13 cellular contexts compared by ENCODE assay signal in the genomic region with DNA sequence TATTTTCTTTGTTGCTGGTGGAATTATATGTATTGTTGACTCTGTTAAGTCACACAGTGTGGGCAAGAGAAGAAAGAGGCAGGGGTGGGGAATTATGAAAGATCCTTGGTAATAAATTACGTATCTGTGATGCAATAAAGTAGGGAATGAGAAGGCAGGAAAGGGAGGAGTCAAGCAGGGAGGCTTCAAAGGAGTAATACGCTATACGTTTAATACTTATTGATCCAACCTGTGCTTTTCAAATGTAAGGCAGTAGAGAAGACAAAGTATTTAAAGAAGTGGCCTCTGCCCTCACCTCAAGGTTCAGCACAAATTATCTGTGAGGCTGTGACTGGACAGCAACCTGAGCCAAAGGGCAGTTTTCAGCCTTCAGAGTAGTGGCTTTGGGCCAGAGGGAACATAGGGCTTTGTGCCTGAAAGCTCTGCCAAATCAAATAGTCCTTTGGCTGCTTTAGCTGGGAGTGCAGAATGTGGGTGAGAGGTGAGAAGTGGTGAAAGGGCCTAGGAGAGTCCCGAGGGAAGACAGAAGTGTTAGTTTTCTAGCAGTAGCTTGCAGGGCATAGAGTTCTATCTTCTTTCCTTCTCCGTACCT. TPM values are rescaled to one million over a fixed set of nuclear protein-coding genes. Genes with fewer than 3 reads are reported as not detected.
A peak's percentile ranks its signal among the peaks of the same experiment; 100 is the strongest.
DNase-seq lines count a peak whose midpoint lies in the region; ATAC-seq, FAIRE-seq and TF ChIP-seq lines count a peak whose summit lies in the region.
"Had no signal": no experiment of that assay in that cellular context is flagged by ENCODE, and none has a peak within 500 bp of the region (broad histone marks: within the 10 kb centered on the region; RNA-seq: fewer than 3 reads in every experiment).

No MANE protein-coding gene starts in this region.

- peak overlapping the region; percentile 64 for H3K27ac ChIP-seq in muscle layer of duodenum (ENCODE audit: low read length)
- H3K27ac ChIP-seq in CD8-positive, alpha-beta T cell (ENCODE audit: low read depth, low read length): no peak overlapping the region
- H3K27ac ChIP-seq in A673 (ENCODE audit: low read depth, low read length, poor library complexity, severe bottlenecking): no peak overlapping the region

- H3K9me3 Mint-ChIP-seq in CD8-positive, alpha-beta T cell: no peaks in the 10 kb centered on the region
- no peaks in the 10 kb centered on the region for H3K9me3 Mint-ChIP-seq in activated T-cell treated with anti-CD3 and anti-CD28 coated beads, Interleukin-2, amount 50 U/mL, for 4 hours
- H3K9me3 Mint-ChIP-seq: activated naive CD8-positive, alpha-beta T cell treated with anti-CD3 and anti-CD28 coated beads for 36 hours; CD4-positive, alpha-beta memory T cell had no signal

- H3K4me3 Mint-ChIP-seq in CD8-positive, alpha-beta T cell: no peak overlapping the region
- no peak overlapping the region for H3K4me3 Mint-ChIP-seq in activated T-cell treated with anti-CD3 and anti-CD28 coated beads, Interleukin-2, amount 50 U/mL, for 4 hours
- H3K4me3 Mint-ChIP-seq: activated naive CD8-positive, alpha-beta T cell treated with anti-CD3 and anti-CD28 coated beads for 36 hours; CD4-positive, alpha-beta memory T cell had no signal

- no peaks in the 10 kb centered on the region for H3K27me3 Mint-ChIP-seq in CD8-positive, alpha-beta T cell (ENCODE audit: low read depth)
- H3K27me3 Mint-ChIP-seq in activated T-cell treated with anti-CD3 and anti-CD28 coated beads, Interleukin-2, amount 50 U/mL, for 4 hours (ENCODE audit: low read depth): peaks cover 4% of the 10 kb centered on the region
- H3K27me3 Mint-ChIP-seq: activated naive CD8-positive, alpha-beta T cell treated with anti-CD3 and anti-CD28 coated beads for 36 hours; CD4-positive, alpha-beta memory T cell had no signal

- no peak overlapping the region for H3K27ac Mint-ChIP-seq in CD8-positive, alpha-beta T cell
- H3K27ac Mint-ChIP-seq: activated naive CD8-positive, alpha-beta T cell treated with anti-CD3 and anti-CD28 coated beads for 36 hours; CD4-positive, alpha-beta memory T cell had no signal

- intact Hi-C loops in CD8-positive, alpha-beta T cell (cut with DNase I, micrococcal nuclease): no loop called here
- intact Hi-C loops in A673 (cut with micrococcal nuclease; ENCODE audit: unreplicated experiment): no loop called here

- H3K9me3 ChIP-seq in muscle layer of duodenum (ENCODE audit: control insufficient read depth in 1 of 2, low read length in 2 of 2) (no peaks in the 10 kb centered on the region), A673 (ENCODE audit: low read depth, low read length, poor library complexity, severe bottlenecking) (no peaks in the 10 kb centered on the region)
- no peaks in the 10 kb centered on the region for H3K9me3 ChIP-seq in CD8-positive, alpha-beta T cell (ENCODE audit: low read length)

- peak; percentile 67 for ATAC-seq in esophagus mucosa
- no peak for ATAC-seq in CD8-positive, alpha-beta T cell
- ATAC-seq in activated T-cell treated with anti-CD3 and anti-CD28 coated beads, Interleukin-2, amount 50 U/mL, for 4 hours: no peak

- peaks cover 6 to 11% of the 10 kb centered on the region in 2 donors for H3K4me1 ChIP-seq in muscle layer of duodenum (ENCODE audit: control insufficient read depth in 1 of 2, insufficient read depth in 2 of 2, low read length in 2 of 2)
- H3K4me1 ChIP-seq in CD8-positive, alpha-beta T cell (ENCODE audit: insufficient read depth, low read length): no peaks in the 10 kb centered on the region
- H3K4me1 ChIP-seq in A673 (ENCODE audit: insufficient read depth, low read length, poor library complexity, severe bottlenecking): no peaks in the 10 kb centered on the region

- H3K36me3 ChIP-seq in muscle layer of duodenum (ENCODE audit: control insufficient read depth in 1 of 2, insufficient read depth in 2 of 2, low read length in 2 of 2) (peaks cover 15% of the 10 kb centered on the region in 2 donors), A673 (ENCODE audit: insufficient read depth, low read length, poor library complexity, severe bottlenecking) (no peaks in the 10 kb centered on the region)
- H3K36me3 ChIP-seq in CD8-positive, alpha-beta T cell (ENCODE audit: insufficient read depth, low read length): no peaks in the 10 kb centered on the region

- CTCF ChIA-PET in AG04449 (lab: Yijun Ruan, JAX): interaction anchor here (1.0 kb wide), 1 partner anchor 26 kb away, joined by 3 read pairs; a partner anchor contains a TSS
- CTCF ChIA-PET in CD8-positive, alpha-beta T cell (lab: Charles Lee): no interaction called here
- CTCF ChIA-PET in A673 (lab: Charles Lee): no interaction called here

- H3K36me3 Mint-ChIP-seq in CD8-positive, alpha-beta T cell: peaks cover 23% of the 10 kb centered on the region
- H3K36me3 Mint-ChIP-seq in activated T-cell treated with anti-CD3 and anti-CD28 coated beads, Interleukin-2, amount 50 U/mL, for 4 hours (ENCODE audit: insufficient read depth): peaks cover 6% of the 10 kb centered on the region

- POLR2A ChIA-PET in AG04449 (lab: Yijun Ruan, JAX) (no interaction called here), A673 (lab: Charles Lee; ENCODE audit: low non-redundant PET) (no interaction called here)
- POLR2A ChIA-PET in CD8-positive, alpha-beta T cell (lab: Charles Lee): no interaction called here

- TF ChIP-seq CTCF in AG04449 (IDR thresholded peaks at IDR 0.05; ENCODE audit: insufficient read depth, low read length, missing control alignments): no peak
- TF ChIP-seq CTCF in CD8-positive, alpha-beta T cell (IDR thresholded peaks at IDR 0.05): no peak
- TF ChIP-seq CTCF in A673 (conservative IDR thresholded peaks at IDR 0.05; ENCODE audit: low read depth, low read length): no peak

- DNase-seq in AG04449 (ENCODE audit: low read depth, low spot score) (peak; percentile 26), NCI-H446 treated with DMSO at 0.1 percent for 48 hours (lab: John Stamatoyannopoulos, UW) (peak; percentile 56), A673 (ENCODE audit: low spot score) (no peak), RCC 7860 (ENCODE audit: low spot score) (no peak)
- DNase-seq in CD8-positive, alpha-beta T cell: no peak
- DNase-seq in activated T-cell treated with anti-CD3 and anti-CD28 coated beads, Interleukin-2, amount 50 U/mL, for 4 hours: no peak
- DNase-seq: activated naive CD8-positive, alpha-beta T cell treated with anti-CD3 and anti-CD28 coated beads for 36 hours; CD4-positive, alpha-beta memory T cell; NCI-H1930; stimulated activated CD4-positive, alpha-beta T cell treated with anti-CD3 and anti-CD28 coated beads, Interleukin-4, amount 100 ng/mL, for 1 hour had no signal

- no peak for FAIRE-seq in RCC 7860 (lab: Jason Lieb, UNC)
- FAIRE-seq: islet of Langerhans had no signal

- no peaks in the 10 kb centered on the region for H3K4me1 Mint-ChIP-seq in CD8-positive, alpha-beta T cell (ENCODE audit: low read depth)
- no peaks in the 10 kb centered on the region for H3K4me1 Mint-ChIP-seq in activated T-cell treated with anti-CD3 and anti-CD28 coated beads, Interleukin-2, amount 50 U/mL, for 4 hours (ENCODE audit: low read depth)
- H3K4me1 Mint-ChIP-seq: activated naive CD8-positive, alpha-beta T cell treated with anti-CD3 and anti-CD28 coated beads for 36 hours; CD4-positive, alpha-beta memory T cell had no signal

- H3K27me3 ChIP-seq in muscle layer of duodenum (ENCODE audit: low read depth, low read length) (no peaks in the 10 kb centered on the region), A673 (replicated peaks; ENCODE audit: insufficient read depth, low read depth, low read length, poor library complexity) (no peaks in the 10 kb centered on the region)
- H3K27me3 ChIP-seq in CD8-positive, alpha-beta T cell (ENCODE audit: insufficient read depth, low read length): no peaks in the 10 kb centered on the region

- H3K4me3 ChIP-seq in AG04449 (ENCODE audit: low read depth, low read length) (no peak overlapping the region), muscle layer of duodenum (ENCODE audit: low read depth in 1 of 2, low read length in 2 of 2) (no peak overlapping the region), A673 (ENCODE audit: low read depth, low read length, poor library complexity, severe bottlenecking) (no peak overlapping the region)
- H3K4me3 ChIP-seq in CD8-positive, alpha-beta T cell (ENCODE audit: low read depth, low read length): no peak overlapping the region

- BruUV-seq in A673 (replicated peaks; lab: Mats Ljungman, UMichigan): no TSS peak

RNA-seq across cellular contexts. Expression of a gene that starts 1.2 kb away (rescaled TPM):
- total RNA-seq in esophagus mucosa (0.32 TPM), A673 (2021) (0.30 and 0.46 TPM in 2 replicates)
- not detected for total RNA-seq in CD8-positive, alpha-beta T cell
- total RNA-seq in activated T-cell treated with anti-CD3 and anti-CD28 coated beads, Interleukin-2, amount 50 U/mL, for 4 hours: under 1 TPM in 2 of 3 donors, not detected in 1; 0.13 to 0.45 TPM

RNA-seq across cellular contexts. Expression of a gene that starts 10.2 kb away (rescaled TPM):
- total RNA-seq in esophagus mucosa: 3.5 TPM
- not detected for total RNA-seq in CD8-positive, alpha-beta T cell
- 2.7 and 5.4 TPM in 2 replicates for total RNA-seq in A673 (2021)
- total RNA-seq in activated T-cell treated with anti-CD3 and anti-CD28 coated beads, Interleukin-2, amount 50 U/mL, for 4 hours: 1 to 10 TPM; 1.0 to 1.8 (median 1.4) TPM

RNA-seq across cellular contexts. Expression of a gene that starts 10.2 kb away (rescaled TPM):
- total RNA-seq in esophagus mucosa (not detected), A673 (2021) (not detected in 2 replicates)
- total RNA-seq in CD8-positive, alpha-beta T cell: not detected
- total RNA-seq in activated T-cell treated with anti-CD3 and anti-CD28 coated beads, Interleukin-2, amount 50 U/mL, for 4 hours: not detected
- total RNA-seq: activated naive CD8-positive, alpha-beta T cell treated with anti-CD3 and anti-CD28 coated beads for 36 hours; CD4-positive, alpha-beta memory T cell had no signal

RNA-seq across cellular contexts. Expression of a gene that starts 25.1 kb away (rescaled TPM):
- 0.60 TPM for total RNA-seq in esophagus mucosa
- under 1 TPM; 0.39 to 0.54 TPM for total RNA-seq in CD8-positive, alpha-beta T cell
- total RNA-seq in A673 (2021): 9.5 and 11.3 TPM in 2 replicates
- total RNA-seq in activated T-cell treated with anti-CD3 and anti-CD28 coated beads, Interleukin-2, amount 50 U/mL, for 4 hours: 1 to 10 TPM; 2.2 to 3.2 (median 2.6) TPM
- total RNA-seq: CD4-positive, alpha-beta memory T cell had no signal

Comparison
In these comparisons a context has a peak if more than half of its experiments do, and no peak if none do; other contexts are left out.
1. DNase-seq: peak in AG04449 (single experiment) and NCI-H446 treated with DMSO at 0.1 percent for 48 hours (single experiment); none in CD8-positive, alpha-beta T cell (0 of 7), A673 (single experiment), activated T-cell treated with anti-CD3 and anti-CD28 coated beads, Interleukin-2, amount 50 U/mL, for 4 hours (single experiment) and RCC 7860 (single experiment).